ENCODE assay signal across 13 cellular contexts in the genomic region with DNA sequence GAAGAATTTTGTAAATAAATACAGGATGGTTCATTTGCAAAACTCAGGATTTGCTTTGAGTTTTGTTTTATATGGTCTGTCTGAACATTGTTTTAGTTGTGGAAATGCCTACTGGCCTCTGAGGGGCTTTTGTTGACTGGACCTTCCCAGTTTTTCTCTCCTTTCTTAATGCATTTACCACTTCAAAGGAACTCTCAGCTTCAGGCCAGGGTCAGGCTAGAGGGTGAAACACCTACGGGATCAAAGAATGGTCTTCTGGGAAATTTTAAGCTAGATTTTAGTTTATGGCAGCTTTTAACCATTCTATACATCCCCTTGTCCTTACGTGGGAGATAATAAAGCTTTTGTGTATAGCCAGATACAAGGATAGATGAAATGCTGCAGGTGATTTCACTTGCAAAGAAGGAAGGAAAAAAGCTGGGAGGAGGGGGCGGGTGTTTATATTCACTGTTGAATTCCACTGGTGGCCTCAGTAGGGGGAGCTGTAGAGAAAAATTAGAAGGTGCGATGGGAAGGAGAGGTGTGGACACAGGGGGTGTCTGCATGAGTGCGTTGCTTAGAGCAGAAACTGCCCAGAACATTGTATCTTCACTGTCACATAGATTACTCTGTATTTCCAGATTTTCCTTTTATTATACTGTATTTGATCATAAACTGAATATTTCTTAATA.
DNase-seq lines count a peak whose midpoint lies in the region; ATAC-seq, FAIRE-seq and TF ChIP-seq lines count a peak whose summit lies in the region.
"Had no signal": no experiment of that assay in that cellular context is flagged by ENCODE, and none has a peak within 500 bp of the region (broad histone marks: within the 10 kb centered on the region; RNA-seq: fewer than 3 reads in every experiment).

No MANE protein-coding gene starts in this region.

- H4K20me1 ChIP-seq in KMS-11 (ENCODE audit: insufficient read depth) (no peaks in the 10 kb centered on the region), K562 (replicated peaks; ENCODE audit: control insufficient read depth, insufficient read depth, low read length) (no peaks in the 10 kb centered on the region)

- H3K9ac ChIP-seq in KMS-11 (no peak overlapping the region), K562 (ENCODE audit: insufficient read depth in 1 of 2, low read depth in 2 of 2, low read length in 2 of 2) (no peak overlapping the region)

- ATAC-seq in K562: peak; percentile 82
- ATAC-seq in right lobe of liver: peak in 1 of 4 donors; percentile 27
- no peak for ATAC-seq in HG03135 (IDR thresholded peaks at IDR 0.05; ENCODE audit: unreplicated experiment)
- ATAC-seq: activated CD8-positive, alpha-beta memory T cell treated with anti-CD3 and anti-CD28 coated beads, Interleukin-2, amount 10 ng/mL, durations not matched to agents 7 days and 5 days; lower lobe of right lung; T-helper 17 cell had no signal

- TF ChIP-seq RAD21 in K562 (CRISPR knock-in tag; conservative IDR thresholded peaks at IDR 0.05 in 1 of 2, IDR thresholded peaks at IDR 0.05 in 1 of 2): peak; percentile 38 to 63

- 9% methylated on average over 5 of the region's 5 CpGs for WGBS in K562 (ENCODE audit: insufficient coverage, low coverage, missing lambda C conversion rate)
- WGBS in right lobe of liver (ENCODE audit: insufficient coverage, low coverage, low lambda C conversion rate, missing lambda C conversion rate): 40% methylated on average over 5 of the region's 5 CpGs

- peaks cover 28% of the 10 kb centered on the region for H3K4me1 ChIP-seq in KMS-11 (ENCODE audit: low read depth, poor library complexity, severe bottlenecking)
- H3K4me1 ChIP-seq in K562 (replicated peaks in 1 of 2; ENCODE audit: control insufficient read depth in 2 of 2, insufficient read depth in 2 of 2, low read length in 2 of 2): no peaks in the 10 kb centered on the region; a peak in 1 of 5 replicates
- no peaks in the 10 kb centered on the region for H3K4me1 ChIP-seq in right lobe of liver

- no peak overlapping the region for H3K4me2 ChIP-seq in KMS-11
- H3K4me2 ChIP-seq in K562 (ENCODE audit: insufficient read depth, low read length): no peak overlapping the region

- peak; percentile 46 for FAIRE-seq in K562 (lab: Jason Lieb, UNC)

- H3K27me3 ChIP-seq in KMS-11 (ENCODE audit: insufficient read depth, low read depth): no peaks in the 10 kb centered on the region
- 0 out of 5 replicates have a peak, but pooled peaks cover 0 to 4% of the 10 kb centered on the region in 2 experiments for H3K27me3 ChIP-seq in K562 (ENCODE audit: control insufficient read depth in 2 of 2, insufficient read depth in 2 of 2, low read length in 2 of 2)
- no peaks in the 10 kb centered on the region for H3K27me3 ChIP-seq in right lobe of liver
- H3K27me3 ChIP-seq: transverse colon had no signal

- BruUV-seq in K562 (replicated peaks; lab: Mats Ljungman, UMichigan): no TSS peak

- H2AFZ ChIP-seq in KMS-11 (ENCODE audit: low read depth) (no peak overlapping the region), K562 (ENCODE audit: low read depth, low read length) (no peak overlapping the region)

- H3K27ac ChIP-seq in KMS-11 (no peak overlapping the region), K562 (ENCODE audit: extremely low read depth, low read depth, low read length) (no peak overlapping the region), right lobe of liver (no peak overlapping the region)
- H3K27ac ChIP-seq: lower lobe of right lung, transverse colon had no signal

- H3K9me3 ChIP-seq in K562 (replicated peaks; ENCODE audit: control insufficient read depth, insufficient read depth, low read depth, low read length): no peaks in the 10 kb centered on the region
- H3K9me3 ChIP-seq in right lobe of liver: no peaks in the 10 kb centered on the region
- H3K9me3 ChIP-seq: lower lobe of right lung, transverse colon had no signal

- in situ Hi-C loops in K562 (cut with MboI): no loop called here

- TF ChIP-seq EP300 in K562 (IDR thresholded peaks at IDR 0.05; ENCODE audit: low read length): no peak

- no peaks in the 10 kb centered on the region for H3K36me3 ChIP-seq in KMS-11 (ENCODE audit: insufficient read depth)
- H3K36me3 ChIP-seq in K562 (ENCODE audit: control insufficient read depth, insufficient read depth, low read length): no peaks in the 10 kb centered on the region
- H3K36me3 ChIP-seq in right lobe of liver: no peaks in the 10 kb centered on the region
- H3K36me3 ChIP-seq: lower lobe of right lung, transverse colon had no signal

- peak; percentile 61 for DNase-seq in D341Med (ENCODE audit: low spot score)
- peak; percentile 22 to 42 (median 38) for DNase-seq in K562 (ENCODE audit: extremely low read depth in 1 of 4, low spot score in 3 of 4)
- no peak for DNase-seq in right lobe of liver
- DNase-seq in SIG-M5 treated with dmso at 0.1 percent for 504 hours (lab: John Stamatoyannopoulos, UW; ENCODE audit: unreplicated experiment): no peak
- DNase-seq in OCI-M1 (lab: John Stamatoyannopoulos, UW): no peak
- DNase-seq in stimulated activated CD4-positive, alpha-beta T cell treated with anti-CD3 and anti-CD28 coated beads, Interleukin-4, amount 100 ng/mL, for 24 hours: no peak
- DNase-seq: activated CD8-positive, alpha-beta memory T cell treated with anti-CD3 and anti-CD28 coated beads, Interleukin-2, amount 10 ng/mL, durations not matched to agents 7 days and 5 days; lower lobe of right lung; NCI-H2171 treated with DMSO at 0.1 percent for 48 hours; T-helper 17 cell; transverse colon had no signal

- CTCF ChIA-PET in K562 (lab: Yijun Ruan, JAX; ENCODE audit: low intra/inter-chr PET ratio): interaction anchor here (0.5 to 0.7 kb wide), 3 partner anchors 161 to 956 kb away, joined by 3 read pairs; no protein-coding TSS in a partner anchor

- H3K4me3 ChIP-seq in KMS-11 (IDR thresholded peaks at IDR 0.05; ENCODE audit: insufficient read depth, low read depth, low read length): no peak overlapping the region
- no peak overlapping the region for H3K4me3 ChIP-seq in K562
- H3K4me3 ChIP-seq in right lobe of liver: no peak overlapping the region
- H3K4me3 ChIP-seq: lower lobe of right lung, transverse colon had no signal

- no peaks in the 10 kb centered on the region; the same call in 1 of the 2 replicates for H3K79me2 ChIP-seq in KMS-11 (ENCODE audit: insufficient read depth, low read depth)
- H3K79me2 ChIP-seq in K562 (ENCODE audit: control insufficient read depth, insufficient read depth, low read length): no peaks in the 10 kb centered on the region

- intact Hi-C loops in K562 (cut with micrococcal nuclease): no loop called here
- intact Hi-C loops in right lobe of liver (cut with DNase I): no loop called here

- H3K9me1 ChIP-seq in K562 (ENCODE audit: control insufficient read depth, insufficient read depth, low read length): no peaks in the 10 kb centered on the region

- TF ChIP-seq POLR2A in K562 (conservative IDR thresholded peaks at IDR 0.05) (no peak), right lobe of liver (IDR thresholded peaks at IDR 0.05) (no peak)

- POLR2A ChIA-PET in K562 (lab: Yijun Ruan, JAX): interaction anchor here (0.6 to 0.7 kb wide), 3 partner anchors 8 to 1430 kb away, joined by 3 read pairs; no protein-coding TSS in a partner anchor

- TF ChIP-seq CTCF in KMS-11 (conservative IDR thresholded peaks at IDR 0.05; ENCODE audit: low read depth, low read length) (peak; percentile 42), K562 (IDR thresholded peaks at IDR 0.05 in 2 of 3, conservative IDR thresholded peaks at IDR 0.05 in 1 of 3; ENCODE audit: insufficient read depth in 2 of 3, low read depth in 1 of 3, low read length in 3 of 3) (peak; percentile 58 to 65 (median 58)), right lobe of liver (IDR thresholded peaks at IDR 0.05) (peak in 3 of 4 donors; percentile 11 to 29 (median 22))

TF ChIP-seq in K562, 482 proteins besides CTCF, POLR2A, EP300 and RAD21 (continues in another document):
- TF ChIP-seq ZSCAN29 (IDR thresholded peaks at IDR 0.05) (no peak), BCL6 (CRISPR knock-in tag; IDR thresholded peaks at IDR 0.05) (no peak), ZBTB7A (IDR thresholded peaks at IDR 0.05; ENCODE audit: borderline replicate concordance, control insufficient read depth, low read depth, low read length) (no peak), ZNF609 (CRISPR knock-in tag; IDR thresholded peaks at IDR 0.05; ENCODE audit: borderline replicate concordance) (no peak), CAMTA2 (CRISPR knock-in tag; conservative IDR thresholded peaks at IDR 0.05) (no peak), TAL1 (IDR thresholded peaks at IDR 0.05) (no peak), SMAD4 (CRISPR knock-in tag; conservative IDR thresholded peaks at IDR 0.05) (no peak), BRD9 (IDR thresholded peaks at IDR 0.05; ENCODE audit: low read depth, partially characterized antibody) (no peak), BMI1 (IDR thresholded peaks at IDR 0.05; ENCODE audit: low read length) (no peak)

Comparison
In these comparisons a context has a peak if more than half of its experiments do, and no peak if none do; other contexts are left out.
1. DNase-seq: peak in D341Med (single experiment) and K562 (4 of 4); none in right lobe of liver (0 of 3), SIG-M5 treated with dmso at 0.1 percent for 504 hours (single experiment), OCI-M1 (single experiment) and stimulated activated CD4-positive, alpha-beta T cell treated with anti-CD3 and anti-CD28 coated beads, Interleukin-4, amount 100 ng/mL, for 24 hours (single experiment).
2. Peak in every context shown above with its lines, with median percentiles within 50 percentile points of each other: CTCF ChIP-seq.